In the genomic region with DNA sequence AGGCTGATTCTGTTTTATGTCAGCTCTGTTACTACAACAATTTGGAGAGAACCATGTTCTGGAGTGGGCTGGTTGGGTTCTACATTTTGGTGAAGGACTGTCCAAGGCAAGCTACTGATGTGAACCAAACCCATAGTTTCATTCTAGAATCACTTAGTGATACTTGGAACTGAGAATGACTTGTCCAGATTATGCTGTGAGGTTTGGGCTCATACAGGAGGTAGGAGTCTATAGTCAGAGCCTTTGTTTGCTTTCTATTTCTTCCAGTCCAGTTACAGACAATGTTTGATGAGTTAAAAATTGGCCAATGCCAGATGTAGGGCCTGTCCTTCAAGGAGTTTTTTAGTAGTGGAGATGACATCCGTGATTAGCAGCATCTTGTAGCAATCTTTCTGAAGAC, we compare ENCODE assay signal across 14 cellular contexts.
A peak's percentile ranks its signal among the peaks of the same experiment; 100 is the strongest.
DNase-seq lines count a peak whose midpoint lies in the region; ATAC-seq, FAIRE-seq and TF ChIP-seq lines count a peak whose summit lies in the region.
"Had no signal": no experiment of that assay in that cellular context is flagged by ENCODE, and none has a peak within 500 bp of the region (broad histone marks: within the 10 kb centered on the region; RNA-seq: fewer than 3 reads in every experiment).

No MANE protein-coding gene starts in this region.

- no peaks in the 10 kb centered on the region for H3K9me3 ChIP-seq in Caco-2
- no peaks in the 10 kb centered on the region for H3K9me3 ChIP-seq in kidney (ENCODE audit: control insufficient read depth in 1 of 2, low read length in 2 of 2)
- H3K9me3 ChIP-seq: psoas muscle, uterus had no signal

- H3K4me3 ChIP-seq in Caco-2 (ENCODE audit: low read depth, low read length) = no peak overlapping the region
- H3K4me3 ChIP-seq in kidney (ENCODE audit: low read length in 2 of 2) = no peak overlapping the region
- H3K4me3 ChIP-seq: psoas muscle, uterus had no signal

- no TSS peak for BruUV-seq in Caco-2 (replicated peaks; lab: Mats Ljungman, UMichigan)

- H3K36me3 ChIP-seq in Caco-2 (ENCODE audit: control insufficient read depth, insufficient read depth, low read length) (0 out of 2 replicates have a peak, but pooled peaks cover 1% of the 10 kb centered on the region), kidney (ENCODE audit: control insufficient read depth in 1 of 2, insufficient read depth in 2 of 2, low read length in 2 of 2) (no peaks in the 10 kb centered on the region)
- H3K36me3 ChIP-seq: uterus had no signal

- DNase-seq in GM12892 (ENCODE audit: insufficient read length) = no peak
- no peak for DNase-seq in SIG-M5 (lab: John Stamatoyannopoulos, UW)
- no peak for DNase-seq in DMS79 (lab: John Stamatoyannopoulos, UW)
- DNase-seq in Caco-2 = no peak
- DNase-seq in kidney = no peak
- DNase-seq: activated CD8-positive, alpha-beta memory T cell treated with anti-CD3 and anti-CD28 coated beads for 24 hours; cortex of kidney; NCI-H345; psoas muscle; T1000; uterus had no signal

- no peak overlapping the region for H3K27ac Mint-ChIP-seq in Caco-2 (ENCODE audit: unreplicated experiment)

- H3K4me1 ChIP-seq in Caco-2 = peaks cover 23% of the 10 kb centered on the region
- peaks cover 0 to 4% of the 10 kb centered on the region in 2 donors for H3K4me1 ChIP-seq in kidney (ENCODE audit: control insufficient read depth in 1 of 2, insufficient read depth in 1 of 2, low read depth in 1 of 2, low read length in 2 of 2)
- H3K4me1 ChIP-seq: psoas muscle, uterus had no signal

- peak; percentile 14 for FAIRE-seq in GM12892 (lab: Jason Lieb, UNC)
- FAIRE-seq in kidney (lab: Jason Lieb, UNC) = no peak

- intact Hi-C loops in Caco-2 (cut with micrococcal nuclease; ENCODE audit: unreplicated experiment) (no loop called here), kidney (cut with DNase I) (no loop called here)

- POLR2A ChIA-PET in Caco-2 (lab: Charles Lee) = interaction anchor here (0.6 kb wide), 1 partner anchor 167 kb away, joined by 6 read pairs; no protein-coding TSS in a partner anchor

- H3K9ac ChIP-seq in kidney (ENCODE audit: low read length in 2 of 2) = no peak overlapping the region

- TF ChIP-seq POLR2A in GM12892 (IDR thresholded peaks at IDR 0.05; ENCODE audit: low read depth, low read length) = no peak

- no peaks in the 10 kb centered on the region for H3K9me3 Mint-ChIP-seq in Caco-2 (ENCODE audit: unreplicated experiment)

- peaks cover 41% of the 10 kb centered on the region for H3K36me3 Mint-ChIP-seq in Caco-2 (ENCODE audit: insufficient read depth, unreplicated experiment)

- H3K4me3 Mint-ChIP-seq in Caco-2 (ENCODE audit: unreplicated experiment) = no peak overlapping the region

- no peaks in the 10 kb centered on the region for H3K27me3 ChIP-seq in Caco-2 (replicated peaks; ENCODE audit: control insufficient read depth, insufficient read depth, low read length)
- H3K27me3 ChIP-seq: uterus had no signal

- peaks cover 47% of the 10 kb centered on the region for H3K4me1 Mint-ChIP-seq in Caco-2 (ENCODE audit: low read depth, unreplicated experiment)

- no peak for TF ChIP-seq CTCF in Caco-2 (IDR thresholded peaks at IDR 0.05; ENCODE audit: insufficient read depth in 1 of 2, low read depth in 1 of 2, low read length in 1 of 2, severe bottlenecking in 1 of 2, unreplicated experiment in 1 of 2)
- TF ChIP-seq CTCF in kidney (IDR thresholded peaks at IDR 0.05; ENCODE audit: borderline replicate concordance, extremely low read depth, insufficient read depth) = no peak

- no peak overlapping the region for H3K27ac ChIP-seq in kidney (ENCODE audit: low read depth in 2 of 2, low read length in 2 of 2)
- H3K27ac ChIP-seq: psoas muscle, uterus had no signal

- ATAC-seq in GM19035 (IDR thresholded peaks at IDR 0.05; ENCODE audit: unreplicated experiment) (peak; percentile 52), HG02588 (IDR thresholded peaks at IDR 0.05; ENCODE audit: unreplicated experiment) (peak; percentile 65), HG03432 (IDR thresholded peaks at IDR 0.05; ENCODE audit: unreplicated experiment) (peak; percentile 68)
- ATAC-seq: psoas muscle had no signal

- CTCF ChIA-PET in Caco-2 (lab: Charles Lee) = no interaction called here

- H3K27me3 Mint-ChIP-seq in Caco-2 (ENCODE audit: insufficient read depth, unreplicated experiment) = no peaks in the 10 kb centered on the region
